13 cellular contexts compared by ENCODE assay signal in genomic region chr16:67723151-67723915, GRCh38. TPM values are rescaled to one million over a fixed set of nuclear protein-coding genes. Genes with fewer than 3 reads are reported as not detected.
A peak's percentile ranks its signal among the peaks of the same experiment; 100 is the strongest.
DNase-seq lines count a peak whose midpoint lies in the region; ATAC-seq, FAIRE-seq and TF ChIP-seq lines count a peak whose summit lies in the region.
"Had no signal": no experiment of that assay in that cellular context is flagged by ENCODE, and none has a peak within 500 bp of the region (broad histone marks: within the 10 kb centered on the region; RNA-seq: fewer than 3 reads in every experiment).

No MANE protein-coding gene starts in this region.

- H3K4me3 ChIP-seq in osteoblast (ENCODE audit: insufficient read depth, low read length) (no peak overlapping the region), heart left ventricle (no peak overlapping the region)
- H3K4me3 ChIP-seq: breast epithelium had no signal

- H2AFZ ChIP-seq in osteoblast (ENCODE audit: low read length): no peak overlapping the region

- H3K4me1 ChIP-seq in osteoblast (ENCODE audit: insufficient read depth, low read length): peaks cover 24% of the 10 kb centered on the region
- H3K4me1 ChIP-seq in heart left ventricle: peaks cover 0 to 19% (median 13%) of the 10 kb centered on the region in 12 donors

- no peak overlapping the region for H3K4me2 ChIP-seq in osteoblast (ENCODE audit: insufficient read depth, low read length)

- POLR2A ChIA-PET in activated CD4-positive, alpha-beta memory T cell treated with anti-CD3 and anti-CD28 coated beads for 36 hours (lab: Charles Lee): no interaction called here

- no peaks in the 10 kb centered on the region for H3K9me3 ChIP-seq in osteoblast (ENCODE audit: low read depth, low read length)
- no peaks in the 10 kb centered on the region for H3K9me3 ChIP-seq in heart left ventricle
- H3K9me3 ChIP-seq: breast epithelium had no signal

- peaks cover 4% of the 10 kb centered on the region for H4K20me1 ChIP-seq in osteoblast (ENCODE audit: insufficient read depth, low read length)

- no peak for ATAC-seq in heart left ventricle
- no peak for ATAC-seq in GM18502 (IDR thresholded peaks at IDR 0.05; ENCODE audit: poor library complexity, unreplicated experiment)
- ATAC-seq: left colon had no signal

- peaks cover 16% of the 10 kb centered on the region for H3K4me1 Mint-ChIP-seq in activated CD4-positive, alpha-beta memory T cell treated with anti-CD3 and anti-CD28 coated beads for 36 hours (ENCODE audit: low read depth)

- peaks cover 3% of the 10 kb centered on the region for H3K36me3 Mint-ChIP-seq in activated CD4-positive, alpha-beta memory T cell treated with anti-CD3 and anti-CD28 coated beads for 36 hours

- no peak overlapping the region for H3K27ac Mint-ChIP-seq in activated CD4-positive, alpha-beta memory T cell treated with anti-CD3 and anti-CD28 coated beads for 36 hours

- peak overlapping the region; percentile 39 for H3K27ac ChIP-seq in epithelial cell of prostate
- peak overlapping the region; percentile 23 for H3K27ac ChIP-seq in osteoblast (ENCODE audit: low read depth, low read length)
- H3K27ac ChIP-seq in heart left ventricle: no peak overlapping the region

- H3K9me3 Mint-ChIP-seq in activated CD4-positive, alpha-beta memory T cell treated with anti-CD3 and anti-CD28 coated beads for 36 hours: no peaks in the 10 kb centered on the region
- H3K9me3 Mint-ChIP-seq: neural crest cell had no signal

- in situ Hi-C loops in Caki2 (cut with HindIII; ENCODE audit: low pct_unique_long_range_greater_than_20kb, low sequenced_read_pairs): no loop called here

- no peaks in the 10 kb centered on the region for H3K27me3 Mint-ChIP-seq in activated CD4-positive, alpha-beta memory T cell treated with anti-CD3 and anti-CD28 coated beads for 36 hours

- no peak for FAIRE-seq in RCC 7860 (lab: Jason Lieb, UNC)

- TF ChIP-seq CTCF in osteoblast (IDR thresholded peaks at IDR 0.05; ENCODE audit: extremely low read depth, low read depth, low read length) (no peak), heart left ventricle (IDR thresholded peaks at IDR 0.05) (no peak)

- WGBS in heart left ventricle, 4 donors: 87 to 98% (median 94%) methylated on average over 4 to 5 of the region's 5 CpGs

- intact Hi-C loops in activated CD4-positive, alpha-beta memory T cell treated with anti-CD3 and anti-CD28 coated beads for 36 hours (cut with micrococcal nuclease): no loop called here
- intact Hi-C loops in heart left ventricle (cut with DNase I): loop anchor here in 3 of 10 donors (5.0 to 10.0 kb wide), 3 partner anchors 46 to 84 kb away; partner anchors contain the start of genes RANBP10 (in 2 of the 3) and TSNAXIP1 (in 2 of the 3)

- H3K4me3 Mint-ChIP-seq in activated CD4-positive, alpha-beta memory T cell treated with anti-CD3 and anti-CD28 coated beads for 36 hours: no peak overlapping the region

- H3K27me3 ChIP-seq in osteoblast (ENCODE audit: insufficient read depth, low read length) (no peaks in the 10 kb centered on the region), heart left ventricle (no peaks in the 10 kb centered on the region)
- H3K27me3 ChIP-seq: breast epithelium had no signal

- CTCF ChIA-PET in activated CD4-positive, alpha-beta memory T cell treated with anti-CD3 and anti-CD28 coated beads for 36 hours (lab: Charles Lee): no interaction called here

- H3K79me2 ChIP-seq in osteoblast (ENCODE audit: insufficient read depth, low read length): peaks cover 8% of the 10 kb centered on the region

- H3K36me3 ChIP-seq in osteoblast (ENCODE audit: insufficient read depth, low read length) (peaks cover 18% of the 10 kb centered on the region), heart left ventricle (peaks cover 0 to 49% (median 40%) of the 10 kb centered on the region in 9 donors)
- H3K36me3 ChIP-seq: breast epithelium had no signal

- no peak for TF ChIP-seq POLR2A in heart left ventricle (IDR thresholded peaks at IDR 0.05)

- peak; percentile 30 for DNase-seq in Caki2 (ENCODE audit: low read depth)
- peak; percentile 74 for DNase-seq in RCC 7860 (ENCODE audit: low spot score)
- DNase-seq in epithelial cell of prostate (ENCODE audit: low read depth, low spot score): peak; percentile 52
- peak; percentile 85 for DNase-seq in osteoblast (ENCODE audit: insufficient read length, low spot score, missing footprints)
- DNase-seq in activated CD4-positive, alpha-beta memory T cell treated with anti-CD3 and anti-CD28 coated beads for 36 hours: no peak
- no peak for DNase-seq in NOMO-1 (lab: John Stamatoyannopoulos, UW; ENCODE audit: unreplicated experiment in 2 of 2)
- DNase-seq in heart left ventricle: no peak
- DNase-seq: left colon, MM.1S, NCI-H510A had no signal

RNA-seq across cellular contexts. Expression of gene GFOD2, which starts 4.2 kb away (rescaled TPM):
- total RNA-seq in Caki2 (2014; rRNA removed; shearing (Covaris generic); ENCODE audit: low replicate concordance): 13.5 and 15.7 TPM in 2 replicates
- total RNA-seq in osteoblast (15.9 and 19.4 TPM in 2 replicates), heart left ventricle (10 to 100 TPM in 3 of 9 donors, 1 to 10 TPM in 6; 6.5 to 11.7 (median 9.8) TPM)
- total RNA-seq in activated CD4-positive, alpha-beta memory T cell treated with anti-CD3 and anti-CD28 coated beads for 36 hours: 10 to 100 TPM; 12.6 to 13.7 TPM
- polyA plus RNA-seq in heart left ventricle: 10 to 100 TPM in 1 of 2 donors, 1 to 10 TPM in 1; 8.2 to 15.4 TPM

RNA-seq across cellular contexts. Expression of gene C16orf86, which starts 56.7 kb away (rescaled TPM):
- not detected in 2 replicates for total RNA-seq in Caki2 (2014; rRNA removed; shearing (Covaris generic); ENCODE audit: low replicate concordance)
- 6.2 and 6.9 TPM in 2 replicates for total RNA-seq in osteoblast
- total RNA-seq in activated CD4-positive, alpha-beta memory T cell treated with anti-CD3 and anti-CD28 coated beads for 36 hours: 1 to 10 TPM; 2.2 to 2.5 TPM
- 10 to 100 TPM in 1 of 9 donors, 1 to 10 TPM in 8; 3.5 to 11.6 (median 4.3) TPM for total RNA-seq in heart left ventricle
- polyA plus RNA-seq in heart left ventricle: 1 to 10 TPM; 2.1 to 4.4 TPM

RNA-seq across cellular contexts. Expression of gene ENKD1, which starts 56.8 kb away (rescaled TPM):
- 0.47 TPM in 1 of 2 replicates, not detected in the other for total RNA-seq in Caki2 (2014; rRNA removed; shearing (Covaris generic); ENCODE audit: low replicate concordance)
- 13.3 and 15.9 TPM in 2 replicates for total RNA-seq in osteoblast
- total RNA-seq in activated CD4-positive, alpha-beta memory T cell treated with anti-CD3 and anti-CD28 coated beads for 36 hours: 10 to 100 TPM in 1 of 2 experiments, 1 to 10 TPM in 1; 9.3 to 10.1 TPM
- total RNA-seq in heart left ventricle: 10 to 100 TPM in 4 of 9 donors, 1 to 10 TPM in 5; 7.6 to 15.6 (median 8.6) TPM
- 10 to 100 TPM; 11.8 to 26.9 TPM for polyA plus RNA-seq in heart left ventricle

Comparison
In these comparisons a context has a peak if more than half of its experiments do, and no peak if none do; other contexts are left out.
1. DNase-seq: peak in Caki2 (single experiment), RCC 7860 (single experiment), epithelial cell of prostate (single experiment) and osteoblast (single experiment); none in activated CD4-positive, alpha-beta memory T cell treated with anti-CD3 and anti-CD28 coated beads for 36 hours (single experiment), NOMO-1 (0 of 2) and heart left ventricle (0 of 5).
2. H3K27ac ChIP-seq: peak in epithelial cell of prostate (single experiment) and osteoblast (single experiment); none in heart left ventricle (0 of 12).